In genomic region chr1:54220004-54220811, GRCh38 we compare ENCODE assay signal across 8 cellular contexts. TPM values are rescaled to one million over a fixed set of nuclear protein-coding genes. Genes with fewer than 3 reads are reported as not detected.
DNase-seq lines count a peak whose midpoint lies in the region; ATAC-seq and TF ChIP-seq lines count a peak whose summit lies in the region.

No MANE protein-coding gene starts in this region.

- ATAC-seq in memory B cell (ENCODE audit: low read depth) (no peak), HG03342 (IDR thresholded peaks at IDR 0.05; ENCODE audit: unreplicated experiment) (no peak)

- POLR2A ChIA-PET in activated CD4-positive, alpha-beta T cell treated with anti-CD3 and anti-CD28 coated beads, Interleukin-2, amount 10 ng/mL, durations not matched to agents 7 days and 5 days (lab: Charles Lee), result interaction anchor here (0.6 kb wide), 1 partner anchor 184 kb away, joined by 3 read pairs; no protein-coding TSS in a partner anchor

- peaks cover 42% of the 10 kb centered on the region for H3K36me3 ChIP-seq in effector memory CD4-positive, alpha-beta T cell (ENCODE audit: control insufficient read depth, insufficient read depth, low read length)

- CTCF ChIA-PET in activated CD4-positive, alpha-beta T cell treated with anti-CD3 and anti-CD28 coated beads, Interleukin-2, amount 10 ng/mL, durations not matched to agents 7 days and 5 days (lab: Charles Lee), result interaction anchor here (1.9 kb wide), 1 partner anchor 14 kb away, joined by 4 read pairs; no protein-coding TSS in a partner anchor

- no peak for DNase-seq in activated CD4-positive, alpha-beta T cell treated with anti-CD3 and anti-CD28 coated beads, Interleukin-2, amount 10 ng/mL, durations not matched to agents 7 days and 5 days
- no peak for DNase-seq in activated CD4-positive, alpha-beta T cell treated with anti-CD3 and anti-CD28 coated beads for 1 hour
- DNase-seq in cerebellum (ENCODE audit: low spot score) (peak; percentile 32), memory B cell (ENCODE audit: low spot score in 2 of 2) (no peak), type B pancreatic cell (ENCODE audit: extremely low spot score, unreplicated experiment) (no peak)
- no peak for DNase-seq in effector memory CD4-positive, alpha-beta T cell
- no peak for DNase-seq in effector CD8-positive, alpha-beta T cell (lab: John Stamatoyannopoulos, UW)

- no peak overlapping the region for H3K4me3 ChIP-seq in effector memory CD4-positive, alpha-beta T cell (ENCODE audit: insufficient read depth, low read depth, low read length, poor library complexity, severe bottlenecking)

- H3K4me3 Mint-ChIP-seq in activated CD4-positive, alpha-beta T cell treated with anti-CD3 and anti-CD28 coated beads, Interleukin-2, amount 10 ng/mL, durations not matched to agents 7 days and 5 days, result no peak overlapping the region
- H3K4me3 Mint-ChIP-seq in memory B cell, result no peak overlapping the region
- no peak overlapping the region for H3K4me3 Mint-ChIP-seq in type B pancreatic cell

- H3K36me3 Mint-ChIP-seq in activated CD4-positive, alpha-beta T cell treated with anti-CD3 and anti-CD28 coated beads, Interleukin-2, amount 10 ng/mL, durations not matched to agents 7 days and 5 days (ENCODE audit: low read depth), result peaks cover 47% of the 10 kb centered on the region
- peaks cover 27% of the 10 kb centered on the region for H3K36me3 Mint-ChIP-seq in memory B cell
- H3K36me3 Mint-ChIP-seq in type B pancreatic cell, result peaks cover 20% of the 10 kb centered on the region

- H3K27me3 ChIP-seq in effector memory CD4-positive, alpha-beta T cell (replicated peaks; ENCODE audit: control insufficient read depth, insufficient read depth, low read length, poor library complexity, severe bottlenecking), result no peaks in the 10 kb centered on the region

- no peaks in the 10 kb centered on the region for H3K27me3 Mint-ChIP-seq in activated CD4-positive, alpha-beta T cell treated with anti-CD3 and anti-CD28 coated beads, Interleukin-2, amount 10 ng/mL, durations not matched to agents 7 days and 5 days
- no peaks in the 10 kb centered on the region for H3K27me3 Mint-ChIP-seq in memory B cell
- no peaks in the 10 kb centered on the region for H3K27me3 Mint-ChIP-seq in type B pancreatic cell

- no peaks in the 10 kb centered on the region for H3K9me3 ChIP-seq in effector memory CD4-positive, alpha-beta T cell (ENCODE audit: control insufficient read depth, low read length)

- peaks cover 5% of the 10 kb centered on the region for H3K4me1 Mint-ChIP-seq in activated CD4-positive, alpha-beta T cell treated with anti-CD3 and anti-CD28 coated beads, Interleukin-2, amount 10 ng/mL, durations not matched to agents 7 days and 5 days
- H3K4me1 Mint-ChIP-seq in memory B cell, result no peaks in the 10 kb centered on the region
- peaks cover 25% of the 10 kb centered on the region for H3K4me1 Mint-ChIP-seq in type B pancreatic cell (ENCODE audit: unreplicated experiment)

- TF ChIP-seq CTCF in type B pancreatic cell (conservative IDR thresholded peaks at IDR 0.05), result no peak

- no peaks in the 10 kb centered on the region for H3K4me1 ChIP-seq in effector memory CD4-positive, alpha-beta T cell (ENCODE audit: control insufficient read depth, insufficient read depth, low read length, poor library complexity, severe bottlenecking)

- H3K27ac Mint-ChIP-seq in activated CD4-positive, alpha-beta T cell treated with anti-CD3 and anti-CD28 coated beads, Interleukin-2, amount 10 ng/mL, durations not matched to agents 7 days and 5 days, result peak overlapping the region; percentile 23
- peak overlapping the region; percentile 55 for H3K27ac Mint-ChIP-seq in memory B cell
- H3K27ac Mint-ChIP-seq in type B pancreatic cell, result peak overlapping the region; percentile 24

- no peaks in the 10 kb centered on the region for H3K9me3 Mint-ChIP-seq in activated CD4-positive, alpha-beta T cell treated with anti-CD3 and anti-CD28 coated beads, Interleukin-2, amount 10 ng/mL, durations not matched to agents 7 days and 5 days
- H3K9me3 Mint-ChIP-seq in memory B cell (no peaks in the 10 kb centered on the region), type B pancreatic cell (no peaks in the 10 kb centered on the region)

- no peak overlapping the region for H3K27ac ChIP-seq in effector memory CD4-positive, alpha-beta T cell (ENCODE audit: insufficient read depth, low read length, poor library complexity, severe bottlenecking)

RNA-seq across cellular contexts. Expression of gene MRPL37, which starts 20.2 kb away (rescaled TPM):
- total RNA-seq in activated CD4-positive, alpha-beta T cell treated with anti-CD3 and anti-CD28 coated beads, Interleukin-2, amount 10 ng/mL, durations not matched to agents 7 days and 5 days, result 10 to 100 TPM; 93.8 to 95.2 TPM
- total RNA-seq in cerebellum (22.3 TPM), type B pancreatic cell (ENCODE audit: low replicate concordance) (77.9 and 78.4 TPM in 2 replicates)

RNA-seq across cellular contexts. Expression of gene CYB5RL, which starts 20.4 kb away (rescaled TPM):
- total RNA-seq in activated CD4-positive, alpha-beta T cell treated with anti-CD3 and anti-CD28 coated beads, Interleukin-2, amount 10 ng/mL, durations not matched to agents 7 days and 5 days, result 10 to 100 TPM; 10.8 to 13.4 TPM
- total RNA-seq in cerebellum (5.7 TPM), type B pancreatic cell (ENCODE audit: low replicate concordance) (10.3 and 10.9 TPM in 2 replicates)
